ENCODE assay signal across 8 cellular contexts in genomic region chr6:44569931-44570385, GRCh38.
DNase-seq lines count a peak whose midpoint lies in the region; ATAC-seq, FAIRE-seq and TF ChIP-seq lines count a peak whose summit lies in the region.
"Had no signal": no experiment of that assay in that cellular context is flagged by ENCODE, and none has a peak within 500 bp of the region (broad histone marks: within the 10 kb centered on the region; RNA-seq: fewer than 3 reads in every experiment).

No MANE protein-coding gene starts in this region.

- TF ChIP-seq RAD21 in IMR-90 (IDR thresholded peaks at IDR 0.05; ENCODE audit: low read length): no peak

- H4K8ac ChIP-seq in IMR-90 (ENCODE audit: low read depth in 2 of 2, low read length in 2 of 2): no peak overlapping the region

- TF ChIP-seq POLR2A in IMR-90 (IDR thresholded peaks at IDR 0.05; ENCODE audit: low read depth, low read length): no peak
- TF ChIP-seq POLR2A in testis (IDR thresholded peaks at IDR 0.05): no peak

- H3K4ac ChIP-seq in IMR-90 (ENCODE audit: low read depth, low read length): no peak overlapping the region

- FAIRE-seq in urothelium cell line (lab: Jason Lieb, UNC): no peak

- BruUV-seq in IMR-90 (replicated peaks; lab: Mats Ljungman, UMichigan): no TSS peak

- H2BK20ac ChIP-seq in IMR-90 (ENCODE audit: low read depth, low read length): no peak overlapping the region

- TF ChIP-seq CTCF in IMR-90 (conservative IDR thresholded peaks at IDR 0.05; ENCODE audit: low read depth, low read length) (no peak), testis (IDR thresholded peaks at IDR 0.05) (no peak)

- intact Hi-C loops in IMR-90 (cut with micrococcal nuclease): no loop called here
- intact Hi-C loops in testis (cut with DNase I; ENCODE audit: low total_unique reads): no loop called here

- no peaks in the 10 kb centered on the region for H3K79me1 ChIP-seq in IMR-90 (ENCODE audit: low read depth in 1 of 2, low read length in 2 of 2)

- H3K18ac ChIP-seq in IMR-90 (ENCODE audit: low read depth, low read length): no peak overlapping the region

- no peaks in the 10 kb centered on the region for H4K20me1 ChIP-seq in IMR-90 (ENCODE audit: insufficient read depth, low read length)

- WGBS in IMR-90 (ENCODE audit: extremely low coverage in 2 of 2, insufficient read length in 1 of 2), 2 experiments: 0% methylated on average over 1 of the region's 7 CpGs; no CpG with 5 or more reads in 1 of the 2 experiments
- 19 to 43% methylated on average over 6 to 7 of the region's 7 CpGs for WGBS in testis, 2 donors

- dilution Hi-C loops in IMR-90 (cut with HindIII; ENCODE audit: low sequenced_read_pairs, unreplicated experiment): no loop called here

- H3K23ac ChIP-seq in IMR-90 (ENCODE audit: low read depth, low read length): no peak overlapping the region

- peak; percentile 60 for ATAC-seq in IMR-90 (ENCODE audit: low read depth)
- no peak for ATAC-seq in GM21390 (IDR thresholded peaks at IDR 0.05; ENCODE audit: unreplicated experiment)

- in situ Hi-C loops in IMR-90 (cut with MboI; ENCODE audit: low sequenced_read_pairs): no loop called here

- no peak overlapping the region for H2BK120ac ChIP-seq in IMR-90 (ENCODE audit: low read depth, low read length)

- no peaks in the 10 kb centered on the region for H3K9me1 ChIP-seq in IMR-90 (ENCODE audit: insufficient read depth, low read length)

- H2AK9ac ChIP-seq in IMR-90 (replicated peaks; ENCODE audit: low read depth, low read length, poor library complexity): no peak overlapping the region

- no peak overlapping the region for H4K5ac ChIP-seq in IMR-90 (ENCODE audit: low read depth, low read length)

- H3K4me1 ChIP-seq in IMR-90 (ENCODE audit: control insufficient read depth, insufficient read depth, low read length) (peaks cover 3% of the 10 kb centered on the region; the same call in 1 of the 2 replicates), testis (peaks cover 9% of the 10 kb centered on the region)

- CTCF ChIA-PET in IMR-90 (lab: Yijun Ruan, JAX): no interaction called here

- no peak overlapping the region for H3K27ac ChIP-seq in IMR-90 (ENCODE audit: insufficient read depth, low read length)
- H3K27ac ChIP-seq in testis: peak overlapping the region in 1 of 2 donors; percentile 75

- H2BK15ac ChIP-seq in IMR-90 (ENCODE audit: low read depth, low read length): no peak overlapping the region

- no peak overlapping the region for H3K14ac ChIP-seq in IMR-90 (replicated peaks; ENCODE audit: low read depth, low read length)

- H2BK5ac ChIP-seq in IMR-90 (ENCODE audit: low read depth, low read length, poor library complexity, severe bottlenecking): no peak overlapping the region

- H3K9ac ChIP-seq in IMR-90 (ENCODE audit: low read depth, low read length): no peak overlapping the region

- H3K56ac ChIP-seq in IMR-90 (ENCODE audit: extremely low read depth, insufficient read depth, low read length): no peak overlapping the region

- H3K36me3 ChIP-seq in IMR-90 (ENCODE audit: control insufficient read depth, insufficient read depth, low read length) (no peaks in the 10 kb centered on the region), testis (ENCODE audit: low read depth, missing control alignments) (no peaks in the 10 kb centered on the region)

- H2AFZ ChIP-seq in IMR-90 (replicated peaks; ENCODE audit: low read length, poor library complexity): no peak overlapping the region

- peak overlapping the region; percentile 59; the same call in 1 of the 2 replicates for H3K4me2 ChIP-seq in IMR-90 (ENCODE audit: low read depth, low read length)

- POLR2A ChIA-PET in IMR-90 (lab: Charles Lee; ENCODE audit: unreplicated experiment): no interaction called here

- H4K91ac ChIP-seq in IMR-90 (ENCODE audit: insufficient read depth, low read depth, low read length): no peak overlapping the region

- H3K4me3 ChIP-seq in IMR-90 (ENCODE audit: insufficient read depth, low read depth, low read length) (no peak overlapping the region), testis (no peak overlapping the region)

- H3K9me3 ChIP-seq in IMR-90 (ENCODE audit: control insufficient read depth, insufficient read depth, low read length) (no peaks in the 10 kb centered on the region; the same call in 1 of the 2 replicates), testis (no peaks in the 10 kb centered on the region)

- H3K27me3 ChIP-seq in IMR-90 (ENCODE audit: control insufficient read depth, insufficient read depth, low read length) (peaks cover 42% of the 10 kb centered on the region), testis (no peaks in the 10 kb centered on the region)

- H2AK5ac ChIP-seq in IMR-90 (ENCODE audit: low read depth, low read length): no peak overlapping the region

- DNase-seq in IMR-90 (peak; percentile 7), amygdala (lab: John Stamatoyannopoulos, UW) (peak in 33 of 56 donors; percentile 3 to 66 (median 16)), hypothalamus (lab: John Stamatoyannopoulos, UW) (peak in 33 of 51 donors; percentile 11 to 77 (median 46)), testis (peak; percentile 53), OCI-M2 (lab: John Stamatoyannopoulos, UW; ENCODE audit: unreplicated experiment) (no peak), urothelium cell line (ENCODE audit: low spot score) (no peak)
- DNase-seq: activated CD4-positive, alpha-beta memory T cell treated with anti-CD3 and anti-CD28 coated beads for 36 hours had no signal

TF ChIP-seq in IMR-90, 13 proteins besides CTCF, POLR2A, EP300 and RAD21:
- TF ChIP-seq FOS (IDR thresholded peaks at IDR 0.05; ENCODE audit: low read depth, low read length): no peak

Comparison
In these comparisons a context has a peak if more than half of its experiments do, and no peak if none do; other contexts are left out.
1. DNase-seq: peak in IMR-90 (single experiment), amygdala (33 of 56), hypothalamus (33 of 51) and testis (single experiment); none in OCI-M2 (single experiment) and urothelium cell line (single experiment).